Comparison of ENCODE assay signal across 25 cellular contexts in genomic region chr6:150715132-150715531, GRCh38.
"Had no signal": no experiment of that assay in that cellular context is flagged by ENCODE, and none has a peak within 500 bp of the region (broad histone marks: within the 10 kb centered on the region; RNA-seq: fewer than 3 reads in every experiment).

No MANE protein-coding gene starts in this region.

- H3K4me3 ChIP-seq: colonic mucosa, esophagus squamous epithelium, gastrocnemius medialis, heart right ventricle, left lung, lower lobe of right lung had no signal

- H3K27ac ChIP-seq: colonic mucosa, epithelial cell of prostate, esophagus squamous epithelium, gastrocnemius medialis, heart right ventricle, left lung, lower lobe of right lung had no signal

- H3K4me3 Mint-ChIP-seq: dendritic cell treated with granulocyte-macrophage colony-stimulating factor and Interleukin-4, amounts not matched to agents 40 ng/mL and 50 ng/mL, for 4 days; effector memory CD8-positive, alpha-beta T cell; endodermal cell had no signal

- FAIRE-seq: islet of Langerhans, keratinocyte had no signal

- H3K4me1 ChIP-seq: colonic mucosa had no signal

- DNase-seq: colonic mucosa; cortex of kidney; effector CD8-positive, alpha-beta T cell; effector memory CD8-positive, alpha-beta T cell; endodermal cell; erythroblast; esophagus squamous epithelium; foreskin fibroblast; foreskin melanocyte; gastrocnemius medialis; glutamatergic neuron; head of caudate nucleus; heart right ventricle; hippocampal formation; left cardiac atrium; left lung; left ventricle myocardium superior; lower lobe of right lung; mesenchymal stem cell; midbrain had no signal

- H3K27me3 ChIP-seq: colonic mucosa, esophagus squamous epithelium, gastrocnemius medialis, heart right ventricle, left lung had no signal

- H3K9me3 Mint-ChIP-seq: dendritic cell treated with granulocyte-macrophage colony-stimulating factor and Interleukin-4, amounts not matched to agents 40 ng/mL and 50 ng/mL, for 4 days; effector memory CD8-positive, alpha-beta T cell; endodermal cell had no signal

- H3K36me3 ChIP-seq: colonic mucosa, esophagus squamous epithelium, gastrocnemius medialis, left lung, lower lobe of right lung had no signal

- H3K27ac Mint-ChIP-seq: dendritic cell treated with granulocyte-macrophage colony-stimulating factor and Interleukin-4, amounts not matched to agents 40 ng/mL and 50 ng/mL, for 4 days; effector memory CD8-positive, alpha-beta T cell; endodermal cell had no signal

- H3K27me3 Mint-ChIP-seq: effector memory CD8-positive, alpha-beta T cell had no signal

- ATAC-seq: effector memory CD8-positive, alpha-beta T cell; esophagus mucosa; gastrocnemius medialis; heart right ventricle; left cardiac atrium; left lung; left ventricle myocardium superior; lower lobe of right lung had no signal

- H3K9me3 ChIP-seq: colonic mucosa, esophagus squamous epithelium, gastrocnemius medialis, heart right ventricle, left lung, lower lobe of right lung had no signal
